In the genomic region with DNA sequence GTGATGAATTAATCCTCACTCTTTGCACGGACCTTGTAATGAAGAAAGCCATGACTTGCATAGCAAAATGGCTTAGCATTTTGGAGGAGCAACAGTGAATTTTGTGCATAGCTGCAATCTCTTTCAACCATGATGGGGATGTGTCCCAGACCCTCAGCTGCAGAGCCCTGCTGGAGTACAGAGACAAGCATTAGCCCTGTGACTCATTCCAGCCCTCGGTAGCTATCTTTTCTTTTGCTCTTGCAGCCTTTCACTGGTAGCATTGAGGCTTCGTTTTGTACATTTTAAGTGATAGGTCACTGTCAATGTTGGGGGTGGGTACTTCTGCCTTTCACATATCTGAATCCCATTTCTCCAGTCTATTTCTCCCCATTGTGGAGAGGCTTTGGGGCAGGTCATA, we compare ENCODE assay signal across 27 cellular contexts.
"Had no signal": no experiment of that assay in that cellular context is flagged by ENCODE, and none has a peak within 500 bp of the region (broad histone marks: within the 10 kb centered on the region; RNA-seq: fewer than 3 reads in every experiment).

No MANE protein-coding gene starts in this region.

- DNase-seq: activated B cell treated with CpG ODN at 0.5 μM for 24 hours; activated CD4-positive, alpha-beta memory T cell treated with anti-CD3 and anti-CD28 coated beads for 36 hours; activated CD4-positive, alpha-beta T cell treated with anti-CD3 and anti-CD28 coated beads for 4 hours; activated CD4-positive, alpha-beta T cell treated with anti-CD3 and anti-CD28 coated beads, Interleukin-2, amount 10 ng/mL, durations not matched to agents 24 days and 14 days; activated CD4-positive, alpha-beta T cell treated with anti-CD3 and anti-CD28 coated beads, Interleukin-2, amount 50 U/mL, for 1 hour; activated CD4-positive, alpha-beta T cell treated with anti-CD3 and anti-CD28 coated beads, Interleukin-2, amount 50 U/mL, for 4 hours; activated CD4-positive, CD25-positive, alpha-beta regulatory T cell treated with anti-CD3 and anti-CD28 coated beads, Interleukin-2, amount 50 U/mL, for 72 hours; activated CD8-positive, alpha-beta memory T cell treated with anti-CD3 and anti-CD28 coated beads, Interleukin-2, amount 50 U/mL, for 4 hours; activated CD8-positive, alpha-beta T cell treated with anti-CD3 and anti-CD28 coated beads for 36 hours; activated effector memory CD4-positive, alpha-beta T cell treated with anti-CD3 and anti-CD28 coated beads, Interleukin-2, amount 50 U/mL, for 16 hours; activated gamma-delta T cell treated with Interleukin-2 at 50 U/mL for 16 hours; activated naive CD4-positive, alpha-beta T cell; activated naive CD4-positive, alpha-beta T cell treated with anti-CD3 and anti-CD28 coated beads for 36 hours; activated naive CD4-positive, alpha-beta T cell treated with anti-CD3 and anti-CD28 coated beads, Interleukin-2, amount 50 U/mL, for 16 hours; activated naive CD8-positive, alpha-beta T cell treated with anti-CD3 and anti-CD28 coated beads for 36 hours; activated T-cell treated with anti-CD3 and anti-CD28 coated beads for 4 hours; activated T-cell treated with anti-CD3 and anti-CD28 coated beads, Interleukin-2, amount 50 U/mL, for 1 hour; activated T-cell treated with anti-CD3 and anti-CD28 coated beads, Interleukin-2, amount 50 U/mL, for 4 hours; activated T-cell treated with anti-CD3 and anti-CD28 coated beads, Interleukin-2, amount 50 U/mL, for 72 hours; adrenal gland; amniotic stem cell; aorta; caudate nucleus; cerebellar nuclear complex; colonic mucosa; T-helper 2 cell; T-helper 9 cell had no signal
